In the genomic region with DNA sequence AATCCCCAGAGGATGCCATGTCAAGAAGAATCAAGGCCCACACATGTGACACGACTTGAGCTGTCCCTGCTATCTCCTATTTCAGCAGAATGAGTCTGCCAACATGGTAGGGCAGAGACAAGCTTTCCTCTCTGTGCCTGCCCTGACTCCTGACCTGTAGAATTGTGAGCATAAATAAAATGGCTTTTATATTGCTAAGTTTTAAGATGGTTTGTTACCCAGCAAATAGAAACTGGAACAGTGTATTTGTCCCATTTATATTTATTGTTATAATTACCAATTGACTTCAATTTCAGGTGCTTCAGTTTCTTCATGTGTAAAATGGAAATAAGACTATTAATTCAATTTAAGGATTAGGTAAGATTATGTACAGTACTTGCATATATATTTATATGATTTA, we compare ENCODE assay signal across 28 cellular contexts.
A peak's percentile ranks its signal among the peaks of the same experiment; 100 is the strongest.
DNase-seq lines count a peak whose midpoint lies in the region; ATAC-seq, FAIRE-seq and TF ChIP-seq lines count a peak whose summit lies in the region.
"Had no signal": no experiment of that assay in that cellular context is flagged by ENCODE, and none has a peak within 500 bp of the region (broad histone marks: within the 10 kb centered on the region; RNA-seq: fewer than 3 reads in every experiment).

No MANE protein-coding gene starts in this region.

- H3K4me1 Mint-ChIP-seq in chondrocyte (ENCODE audit: low read depth), result no peaks in the 10 kb centered on the region
- H3K4me1 Mint-ChIP-seq: B cell; CD14-positive monocyte; CD4-positive, alpha-beta memory T cell; CD4-positive, CD25-positive, alpha-beta regulatory T cell; CD8-positive, alpha-beta memory T cell had no signal

- H3K36me3 ChIP-seq in HepG2 (replicated peaks in 1 of 2; ENCODE audit: control insufficient read depth in 1 of 2, insufficient read depth in 2 of 2, low read length in 2 of 2) (no peaks in the 10 kb centered on the region), right lobe of liver (no peaks in the 10 kb centered on the region), HEK293 (ENCODE audit: control insufficient read depth in 2 of 2, insufficient read depth in 1 of 2, low read length in 2 of 2) (no peaks in the 10 kb centered on the region), K562 (ENCODE audit: control insufficient read depth, insufficient read depth, low read length) (no peaks in the 10 kb centered on the region), osteoblast (ENCODE audit: insufficient read depth, low read length) (no peaks in the 10 kb centered on the region), MG63 (no peaks in the 10 kb centered on the region)

- H3K4me1 ChIP-seq in HepG2 (ENCODE audit: insufficient read depth, low read length) (peaks cover 37% of the 10 kb centered on the region), right lobe of liver (no peaks in the 10 kb centered on the region), HEK293 (ENCODE audit: control insufficient read depth, insufficient read depth, low read length) (no peaks in the 10 kb centered on the region), K562 (replicated peaks in 1 of 2; ENCODE audit: control insufficient read depth in 2 of 2, insufficient read depth in 2 of 2, low read length in 2 of 2) (0 out of 5 replicates have a peak, but pooled peaks cover 0 to 2% of the 10 kb centered on the region in 2 experiments), osteoblast (ENCODE audit: insufficient read depth, low read length) (peaks cover 15% of the 10 kb centered on the region)

- H3K27ac ChIP-seq in HepG2 (ENCODE audit: extremely low read length, insufficient read depth, low read length) (no peak overlapping the region), right lobe of liver (no peak overlapping the region), HEK293 (ENCODE audit: extremely low read depth, low read depth, low read length) (no peak overlapping the region), K562 (ENCODE audit: extremely low read depth, low read depth, low read length) (no peak overlapping the region), osteoblast (ENCODE audit: low read depth, low read length) (peak overlapping the region; percentile 27)
- H3K27ac ChIP-seq: 22Rv1, A549 had no signal

- no peak overlapping the region for H3K4me3 Mint-ChIP-seq in chondrocyte (ENCODE audit: unreplicated experiment)
- H3K4me3 Mint-ChIP-seq: B cell; CD14-positive monocyte; CD4-positive, CD25-positive, alpha-beta regulatory T cell; CD8-positive, alpha-beta memory T cell had no signal

- TF ChIP-seq RAD21 in HepG2 (CRISPR knock-in tag; IDR thresholded peaks at IDR 0.05) (no peak), K562 (CRISPR knock-in tag; conservative IDR thresholded peaks at IDR 0.05 in 1 of 2, IDR thresholded peaks at IDR 0.05 in 1 of 2) (no peak)

- no peaks in the 10 kb centered on the region for H3K79me2 ChIP-seq in HepG2 (ENCODE audit: insufficient read depth, low read length)
- no peaks in the 10 kb centered on the region for H3K79me2 ChIP-seq in K562 (ENCODE audit: control insufficient read depth, insufficient read depth, low read length)
- H3K79me2 ChIP-seq in osteoblast (ENCODE audit: insufficient read depth, low read length), result peaks cover 13% of the 10 kb centered on the region

- DNase-seq in HepG2 (ENCODE audit: low spot score) (no peak), right lobe of liver (no peak), K562 (ENCODE audit: extremely low read depth in 1 of 4, low spot score in 3 of 4) (no peak), osteoblast (ENCODE audit: insufficient read length, low spot score, missing footprints) (no peak), chondrocyte (ENCODE audit: low spot score) (no peak), MG63 (no peak)
- DNase-seq: AML-193; C1 segment of cervical spinal cord; CD4-positive, alpha-beta memory T cell; CD4-positive, CD25-positive, alpha-beta regulatory T cell; CD8-positive, alpha-beta memory T cell; COR-L47; DMS 273 treated with DMSO at 0.1 percent for 48 hours; DMS153; DMS53; DMS79; DND-41; EL; GDM1 had no signal

- FAIRE-seq in HepG2 (lab: Jason Lieb, UNC) (no peak), K562 (lab: Jason Lieb, UNC) (no peak)
- FAIRE-seq: A549, GM12878, GM12892, GM18507 had no signal

- H2AFZ ChIP-seq in HepG2 (ENCODE audit: low read length) (no peak overlapping the region), K562 (ENCODE audit: low read depth, low read length) (no peak overlapping the region), osteoblast (ENCODE audit: low read length) (no peak overlapping the region)

- in situ Hi-C loops in HepG2 (cut with HindIII; ENCODE audit: extremely low pct_ligation_motif_present, low pct_unique_long_range_greater_than_20kb), result no loop called here
- in situ Hi-C loops in K562 (cut with MboI), result no loop called here

- TF ChIP-seq CTCF in HepG2 (CRISPR knock-in tag; IDR thresholded peaks at IDR 0.05), result no peak
- no peak for TF ChIP-seq CTCF in right lobe of liver (IDR thresholded peaks at IDR 0.05)
- TF ChIP-seq CTCF in HEK293 (tag by site-specific recombination; IDR thresholded peaks at IDR 0.05), result no peak
- TF ChIP-seq CTCF in K562 (IDR thresholded peaks at IDR 0.05 in 2 of 3, conservative IDR thresholded peaks at IDR 0.05 in 1 of 3; ENCODE audit: insufficient read depth in 2 of 3, low read depth in 1 of 3, low read length in 3 of 3), result no peak
- no peak for TF ChIP-seq CTCF in osteoblast (IDR thresholded peaks at IDR 0.05; ENCODE audit: extremely low read depth, low read depth, low read length)
- TF ChIP-seq CTCF in chondrocyte (IDR thresholded peaks at IDR 0.05), result no peak

- intact Hi-C loops in HepG2 (cut with micrococcal nuclease; ENCODE audit: unreplicated experiment), result no loop called here
- intact Hi-C loops in right lobe of liver (cut with DNase I), result no loop called here
- intact Hi-C loops in K562 (cut with micrococcal nuclease), result no loop called here

- no peak overlapping the region for H3K27ac Mint-ChIP-seq in chondrocyte (ENCODE audit: unreplicated experiment)
- H3K27ac Mint-ChIP-seq: B cell; CD8-positive, alpha-beta memory T cell had no signal

- TF ChIP-seq POLR2A in HepG2 (IDR thresholded peaks at IDR 0.05; ENCODE audit: insufficient read depth in 1 of 2, low read depth in 2 of 2, low read length in 2 of 2), result no peak
- no peak for TF ChIP-seq POLR2A in right lobe of liver (IDR thresholded peaks at IDR 0.05)
- TF ChIP-seq POLR2A in K562 (conservative IDR thresholded peaks at IDR 0.05), result no peak

- H3K27me3 ChIP-seq in HepG2 (ENCODE audit: control insufficient read depth in 1 of 2, insufficient read depth in 2 of 2, low read length in 2 of 2) (no peaks in the 10 kb centered on the region), right lobe of liver (no peaks in the 10 kb centered on the region), K562 (ENCODE audit: control insufficient read depth in 2 of 2, insufficient read depth in 2 of 2, low read length in 2 of 2) (peaks cover 0 to 2% of the 10 kb centered on the region in 2 experiments; a peak in 2 of 5 replicates), osteoblast (ENCODE audit: insufficient read depth, low read length) (no peaks in the 10 kb centered on the region), MG63 (no peaks in the 10 kb centered on the region)

- 45% methylated on average over 1 of the region's 1 CpG for WGBS in HepG2 (ENCODE audit: low lambda C conversion rate)
- 82% methylated on average over 1 of the region's 1 CpG for WGBS in right lobe of liver (ENCODE audit: insufficient coverage, low coverage, low lambda C conversion rate, missing lambda C conversion rate)
- WGBS in K562 (ENCODE audit: insufficient coverage, low coverage, missing lambda C conversion rate), result 0% methylated on average over 1 of the region's 1 CpG

- H3K9me3 ChIP-seq in HepG2 (ENCODE audit: low read length), result peaks cover 6% of the 10 kb centered on the region; the same call in 1 of the 2 replicates
- H3K9me3 ChIP-seq in right lobe of liver, result no peaks in the 10 kb centered on the region
- no peaks in the 10 kb centered on the region for H3K9me3 ChIP-seq in HEK293 (ENCODE audit: control insufficient read depth, insufficient read depth, low read depth, low read length)
- no peaks in the 10 kb centered on the region for H3K9me3 ChIP-seq in K562 (replicated peaks; ENCODE audit: control insufficient read depth, insufficient read depth, low read depth, low read length)
- peaks cover 2% of the 10 kb centered on the region for H3K9me3 ChIP-seq in osteoblast (ENCODE audit: low read depth, low read length)
- peaks cover 4% of the 10 kb centered on the region; the same call in 1 of the 2 replicates for H3K9me3 ChIP-seq in MG63

- H3K4me3 ChIP-seq in HepG2 (replicated peaks in 1 of 3; ENCODE audit: insufficient read depth in 1 of 3, low read depth in 2 of 3, low read length in 3 of 3) (no peak overlapping the region), right lobe of liver (no peak overlapping the region), HEK293 (ENCODE audit: low read depth, low read length) (no peak overlapping the region), K562 (no peak overlapping the region), osteoblast (ENCODE audit: insufficient read depth, low read length) (no peak overlapping the region), MG63 (no peak overlapping the region)
- H3K4me3 ChIP-seq: A549, GM12878 had no signal

- no TSS peak for BruUV-seq in HepG2 (replicated peaks; lab: Mats Ljungman, UMichigan)
- no TSS peak for BruUV-seq in K562 (replicated peaks; lab: Mats Ljungman, UMichigan)

- H3K36me3 Mint-ChIP-seq in chondrocyte (ENCODE audit: low read depth), result peaks cover 15% of the 10 kb centered on the region
- H3K36me3 Mint-ChIP-seq: CD14-positive monocyte had no signal

- ATAC-seq in HepG2, result no peak
- ATAC-seq in right lobe of liver, result no peak
- no peak for ATAC-seq in K562
- ATAC-seq in HG02884 (IDR thresholded peaks at IDR 0.05; ENCODE audit: unreplicated experiment), result no peak
- ATAC-seq: A549, GM12878 had no signal

- H4K20me1 ChIP-seq in HepG2 (ENCODE audit: insufficient read depth, low read length), result no peaks in the 10 kb centered on the region
- no peaks in the 10 kb centered on the region for H4K20me1 ChIP-seq in K562 (replicated peaks; ENCODE audit: control insufficient read depth, insufficient read depth, low read length)
- H4K20me1 ChIP-seq in osteoblast (ENCODE audit: insufficient read depth, low read length), result no peaks in the 10 kb centered on the region

- POLR2A ChIA-PET in HepG2 (lab: Yijun Ruan, JAX) (interaction anchor here (1.2 to 4.3 kb wide), 2 partner anchors 12 to 41 kb away, joined by 4 to 39 read pairs; no protein-coding TSS in a partner anchor), HEK293 (lab: Yijun Ruan, JAX) (no interaction called here), K562 (lab: Yijun Ruan, JAX) (no interaction called here)

- no peak overlapping the region for H3K4me2 ChIP-seq in HepG2 (ENCODE audit: low read depth, low read length)
- no peak overlapping the region for H3K4me2 ChIP-seq in K562 (ENCODE audit: insufficient read depth, low read length)
- no peak overlapping the region for H3K4me2 ChIP-seq in osteoblast (ENCODE audit: insufficient read depth, low read length)
- H3K4me2 ChIP-seq: A549 had no signal

- H3K9me3 Mint-ChIP-seq in chondrocyte (ENCODE audit: low read depth), result peaks cover 23% of the 10 kb centered on the region

- TF ChIP-seq EP300 in HepG2 (IDR thresholded peaks at IDR 0.05; ENCODE audit: low read depth in 2 of 2, low read length in 2 of 2) (no peak), HepG2 (CRISPR knock-in tag; IDR thresholded peaks at IDR 0.05; ENCODE audit: borderline replicate concordance) (no peak), K562 (IDR thresholded peaks at IDR 0.05; ENCODE audit: low read length) (no peak)

- CTCF ChIA-PET in HepG2 (lab: Yijun Ruan, JAX; ENCODE audit: low intra/inter-chr PET ratio, low total read pairs), result no interaction called here
- CTCF ChIA-PET in HEK293 (lab: Yijun Ruan, JAX), result interaction anchor here (0.6 to 2.1 kb wide), 4 partner anchors 19 to 357 kb away, joined by 3 to 9 read pairs (median 3); no protein-coding TSS in a partner anchor
- CTCF ChIA-PET in K562 (lab: Yijun Ruan, JAX; ENCODE audit: low intra/inter-chr PET ratio), result no interaction called here

- H3K9ac ChIP-seq in HepG2 (ENCODE audit: insufficient read depth, low read depth, low read length) (no peak overlapping the region), K562 (ENCODE audit: insufficient read depth in 1 of 2, low read depth in 2 of 2, low read length in 2 of 2) (no peak overlapping the region)

- H3K27me3 Mint-ChIP-seq in chondrocyte (ENCODE audit: low read depth), result peaks cover 1% of the 10 kb centered on the region
- H3K27me3 Mint-ChIP-seq: B cell had no signal

- no peaks in the 10 kb centered on the region for H3K9me1 ChIP-seq in K562 (ENCODE audit: control insufficient read depth, insufficient read depth, low read length)
